In genomic region chr19:41415154-41415571, GRCh38 we compare ENCODE assay signal across 19 cellular contexts. TPM values are rescaled to one million over a fixed set of nuclear protein-coding genes. Genes with fewer than 3 reads are reported as not detected.
DNase-seq lines count a peak whose midpoint lies in the region; ATAC-seq and TF ChIP-seq lines count a peak whose summit lies in the region.
"Had no signal": no experiment of that assay in that cellular context is flagged by ENCODE, and none has a peak within 500 bp of the region (broad histone marks: within the 10 kb centered on the region; RNA-seq: fewer than 3 reads in every experiment).

No MANE protein-coding gene starts in this region.

- DNase-seq in DMS 273 (lab: John Stamatoyannopoulos, UW; ENCODE audit: unreplicated experiment) (peak; percentile 30), DMS 273 treated with DMSO at 0.1 percent for 48 hours (lab: John Stamatoyannopoulos, UW) (no peak), NCI-H2171 (lab: John Stamatoyannopoulos, UW) (peak; percentile 36), thyroid gland (peak; percentile 90 to 93), WERI-Rb-1 (no peak), amniotic stem cell (lab: John Stamatoyannopoulos, UW) (no peak)
- DNase-seq: activated CD4-positive, alpha-beta T cell treated with anti-CD3 and anti-CD28 coated beads, Interleukin-2, amount 10 ng/mL, durations not matched to agents 24 days and 14 days; activated CD8-positive, alpha-beta memory T cell treated with anti-CD3 and anti-CD28 coated beads, Interleukin-2, amount 50 U/mL, for 48 hours; activated gamma-delta T cell; effector CD8-positive, alpha-beta T cell; naive thymus-derived CD8-positive, alpha-beta T cell; stimulated activated CD4-positive, alpha-beta T cell treated with anti-CD3 and anti-CD28 coated beads, Interleukin-4, amount 100 ng/mL, for 4 hours; substantia nigra; SW 1271 had no signal

- H3K27me3 ChIP-seq in thyroid gland (no peaks in the 10 kb centered on the region), WERI-Rb-1 (ENCODE audit: insufficient read depth, low read depth, severe bottlenecking) (no peaks in the 10 kb centered on the region)

- no peak overlapping the region for H3K4me3 ChIP-seq in thyroid gland (replicated peaks in 1 of 3)
- H3K4me3 ChIP-seq in WERI-Rb-1 (ENCODE audit: low read depth, low read length), result no peak overlapping the region
- H3K4me3 ChIP-seq: skin epidermis had no signal

- peaks cover 2 to 34% of the 10 kb centered on the region in 2 donors for H3K4me1 ChIP-seq in thyroid gland

- WGBS in thyroid gland, 2 donors, result 21 to 25% methylated on average over 3 to 7 of the region's 9 CpGs

- no peak for TF ChIP-seq POLR2A in thyroid gland (IDR thresholded peaks at IDR 0.05)

- H3K27ac ChIP-seq in thyroid gland (peak overlapping the region in 2 of 3 donors; percentile 34 to 70), WERI-Rb-1 (no peak overlapping the region)
- H3K27ac ChIP-seq: 22Rv1, skin epidermis had no signal

- peak; percentile 44 for ATAC-seq in esophagus mucosa
- no peak for ATAC-seq in HG02610 (IDR thresholded peaks at IDR 0.05; ENCODE audit: unreplicated experiment)
- ATAC-seq: naive thymus-derived CD8-positive, alpha-beta T cell had no signal

- H3K9me3 ChIP-seq in thyroid gland (no peaks in the 10 kb centered on the region), WERI-Rb-1 (ENCODE audit: severe bottlenecking) (no peaks in the 10 kb centered on the region)

- H3K36me3 ChIP-seq in thyroid gland (peaks cover 30 to 37% of the 10 kb centered on the region in 2 donors), WERI-Rb-1 (peaks cover 9% of the 10 kb centered on the region; the same call in 1 of the 2 replicates)

- intact Hi-C loops in thyroid gland (cut with DNase I), result no loop called here

- TF ChIP-seq CTCF in thyroid gland (IDR thresholded peaks at IDR 0.05), result no peak
- no peak for TF ChIP-seq CTCF in WERI-Rb-1 (IDR thresholded peaks at IDR 0.05; ENCODE audit: low read depth, low read length)

RNA-seq across cellular contexts. Expression of gene B3GNT8, which starts 12.0 kb away (rescaled TPM):
- total RNA-seq in esophagus mucosa (40.4 TPM), thyroid gland (1 to 10 TPM in 2 of 4 donors, under 1 TPM in 1, not detected in 1; 0.59 to 2.4 (median 1.4) TPM)

RNA-seq across cellular contexts. Expression of gene BCKDHA, which starts 17.5 kb away (rescaled TPM):
- total RNA-seq in esophagus mucosa, result 49.3 TPM
- 10 to 100 TPM; 57.4 to 90.9 (median 85.6) TPM for total RNA-seq in thyroid gland

RNA-seq across cellular contexts. Expression of gene EXOSC5, which starts 18.0 kb away (rescaled TPM):
- total RNA-seq in esophagus mucosa (15.7 TPM), thyroid gland (10 to 100 TPM; 11.8 to 20.7 (median 14.2) TPM)

RNA-seq across cellular contexts. Expression of gene DMAC2, which starts 24.5 kb away (rescaled TPM):
- 34.6 TPM for total RNA-seq in esophagus mucosa
- 10 to 100 TPM; 39.1 to 53.1 (median 44.2) TPM for total RNA-seq in thyroid gland

RNA-seq across cellular contexts. Expression of gene ERICH4, which starts 27.8 kb away (rescaled TPM):
- total RNA-seq in esophagus mucosa (not detected), thyroid gland (not detected)
- total RNA-seq: activated CD4-positive, alpha-beta T cell treated with anti-CD3 and anti-CD28 coated beads, Interleukin-2, amount 10 ng/mL, durations not matched to agents 24 days and 14 days; naive thymus-derived CD8-positive, alpha-beta T cell; posterior vena cava had no signal

Comparison
In these comparisons a context has a peak if more than half of its experiments do, and no peak if none do; other contexts are left out.
1. DNase-seq: peak in DMS 273 (single experiment), NCI-H2171 (single experiment) and thyroid gland (2 of 2); none in DMS 273 treated with DMSO at 0.1 percent for 48 hours (single experiment), WERI-Rb-1 (single experiment) and amniotic stem cell (single experiment).
2. RNA of gene B3GNT8, which starts 12.0 kb away (total RNA-seq): 40.4 TPM in esophagus mucosa (single experiment); 0.59 to 2.4 TPM in thyroid gland; every median in the first group is over 10 times any median in the second.